ENCODE assay signal across 19 cellular contexts in the genomic region with DNA sequence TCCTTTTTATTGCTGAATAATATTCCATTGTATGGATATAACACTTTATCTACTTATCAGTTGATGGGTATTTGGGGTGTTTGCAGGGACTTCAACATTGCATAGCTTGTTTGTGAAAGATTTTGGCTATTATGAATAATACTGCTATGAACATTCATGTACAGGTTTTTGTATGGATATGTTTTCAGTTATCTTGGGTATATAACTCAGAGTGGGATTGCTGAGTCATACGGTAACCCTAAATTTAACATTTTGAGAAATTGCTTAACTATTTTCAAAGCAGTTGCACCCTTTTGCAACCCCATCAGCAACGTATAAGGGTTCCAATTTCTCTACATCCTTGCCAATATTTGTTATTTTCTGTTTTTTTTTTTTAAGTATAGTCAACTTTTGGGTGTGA.
"Had no signal": no experiment of that assay in that cellular context is flagged by ENCODE, and none has a peak within 500 bp of the region (broad histone marks: within the 10 kb centered on the region; RNA-seq: fewer than 3 reads in every experiment).

No MANE protein-coding gene starts in this region.

- H3K79me2 ChIP-seq: hepatocyte, parathyroid adenoma had no signal

- H2AFZ ChIP-seq: hepatocyte, parathyroid adenoma had no signal

- H3K36me3 Mint-ChIP-seq: activated CD4-positive, alpha-beta memory T cell treated with anti-CD3 and anti-CD28 coated beads for 36 hours had no signal

- ATAC-seq: upper lobe of right lung had no signal

- H3K9me3 ChIP-seq: esophagus muscularis mucosa, left ventricle myocardium inferior, sigmoid colon, stomach, testis, upper lobe of right lung had no signal

- H3K27me3 ChIP-seq: esophagus muscularis mucosa, sigmoid colon, stomach, testis, upper lobe of right lung had no signal

- H3K27me3 Mint-ChIP-seq: activated CD4-positive, alpha-beta memory T cell treated with anti-CD3 and anti-CD28 coated beads for 36 hours; central memory CD8-positive, alpha-beta T cell had no signal

- H3K4me2 ChIP-seq: hepatocyte had no signal

- H3K4me3 ChIP-seq: esophagus muscularis mucosa, hepatocyte, left ventricle myocardium inferior, sigmoid colon, stomach, testis, upper lobe of right lung had no signal

- H3K9ac ChIP-seq: parathyroid adenoma had no signal

- DNase-seq: activated CD4-positive, alpha-beta memory T cell treated with anti-CD3 and anti-CD28 coated beads for 36 hours; activated CD4-positive, alpha-beta T cell treated with anti-CD3 and anti-CD28 coated beads for 1 hour; activated T-cell treated with anti-CD3 and anti-CD28 coated beads, Interleukin-2, amount 50 U/mL, for 48 hours; anterior cingulate cortex; brain microvascular endothelial cell; cortex of kidney; effector CD4-positive, alpha-beta T cell; left ventricle myocardium inferior; naive B cell; sigmoid colon; stimulated activated CD4-positive, alpha-beta T cell treated with anti-CD3 and anti-CD28 coated beads, Interleukin-1b, Interleukin-23, amount 100 ng/mL, for 48 hours; stomach; testis; upper lobe of right lung had no signal

- H3K9me3 Mint-ChIP-seq: activated CD4-positive, alpha-beta memory T cell treated with anti-CD3 and anti-CD28 coated beads for 36 hours; central memory CD8-positive, alpha-beta T cell; naive B cell had no signal

- H3K4me1 Mint-ChIP-seq: naive B cell had no signal

- H3K4me3 Mint-ChIP-seq: activated CD4-positive, alpha-beta memory T cell treated with anti-CD3 and anti-CD28 coated beads for 36 hours; central memory CD8-positive, alpha-beta T cell; naive B cell had no signal

- H3K27ac Mint-ChIP-seq: activated CD4-positive, alpha-beta memory T cell treated with anti-CD3 and anti-CD28 coated beads for 36 hours; naive B cell had no signal

- H3K4me1 ChIP-seq: esophagus muscularis mucosa, left ventricle myocardium inferior, parathyroid adenoma, sigmoid colon, stomach, testis, upper lobe of right lung had no signal

- H3K36me3 ChIP-seq: brain microvascular endothelial cell, esophagus muscularis mucosa, left ventricle myocardium inferior, sigmoid colon, stomach, upper lobe of right lung had no signal

- H3K27ac ChIP-seq: brain microvascular endothelial cell, esophagus muscularis mucosa, hepatocyte, left ventricle myocardium inferior, parathyroid adenoma, sigmoid colon, stomach, testis, upper lobe of right lung, VCaP had no signal
